Comparison of ENCODE assay signal across 1 cellular context in the genomic region with DNA sequence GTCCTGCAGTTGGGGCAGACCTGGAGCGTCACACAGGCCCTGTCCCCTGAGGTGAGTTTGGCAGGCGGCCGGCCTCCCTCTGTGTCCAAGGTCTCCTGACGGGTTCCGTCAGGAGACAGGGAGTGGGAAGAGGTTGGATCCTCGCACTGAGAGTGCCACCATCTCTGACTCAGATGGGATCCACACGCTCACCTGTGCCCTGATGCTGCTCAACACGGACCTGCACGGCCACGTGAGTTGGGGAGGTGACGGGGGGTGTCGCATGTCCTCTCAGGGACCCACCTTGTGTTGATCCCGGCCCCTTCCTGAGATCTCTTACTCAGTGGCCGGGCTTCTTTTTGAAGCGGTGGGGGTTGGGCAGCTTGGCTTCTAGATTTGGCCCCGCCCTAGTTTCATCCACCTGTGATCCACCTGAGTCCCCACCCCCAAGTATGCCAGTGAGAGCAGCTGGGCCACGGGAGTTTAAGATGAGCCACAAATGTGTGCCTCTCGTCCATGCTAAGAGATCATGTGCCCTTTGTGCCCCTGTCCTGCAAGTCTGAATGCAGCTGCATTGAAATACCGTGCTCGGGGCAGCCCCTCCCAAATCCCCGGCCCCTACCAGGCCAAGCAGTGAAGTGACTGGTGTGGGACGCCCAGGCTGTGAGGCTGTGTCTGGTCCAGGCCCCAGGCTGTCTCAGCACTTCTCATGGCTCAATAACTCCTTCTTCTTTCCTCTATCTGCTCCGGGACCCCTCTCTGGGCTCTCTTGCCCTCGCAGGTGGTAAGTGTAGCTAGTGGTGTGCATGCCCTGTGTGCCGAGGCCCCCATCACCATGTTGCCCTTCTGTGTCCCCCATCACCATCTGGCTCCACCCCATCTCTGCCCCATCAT.
TF ChIP-seq lines count a peak whose summit lies in the region.

No MANE protein-coding gene starts in this region.

TF ChIP-seq in H1, 55 proteins besides CTCF, POLR2A, EP300 and RAD21:
- no peak for TF ChIP-seq JUN (IDR thresholded peaks at IDR 0.05; ENCODE audit: low read depth, low read length)
- TF ChIP-seq, protein P1, sequence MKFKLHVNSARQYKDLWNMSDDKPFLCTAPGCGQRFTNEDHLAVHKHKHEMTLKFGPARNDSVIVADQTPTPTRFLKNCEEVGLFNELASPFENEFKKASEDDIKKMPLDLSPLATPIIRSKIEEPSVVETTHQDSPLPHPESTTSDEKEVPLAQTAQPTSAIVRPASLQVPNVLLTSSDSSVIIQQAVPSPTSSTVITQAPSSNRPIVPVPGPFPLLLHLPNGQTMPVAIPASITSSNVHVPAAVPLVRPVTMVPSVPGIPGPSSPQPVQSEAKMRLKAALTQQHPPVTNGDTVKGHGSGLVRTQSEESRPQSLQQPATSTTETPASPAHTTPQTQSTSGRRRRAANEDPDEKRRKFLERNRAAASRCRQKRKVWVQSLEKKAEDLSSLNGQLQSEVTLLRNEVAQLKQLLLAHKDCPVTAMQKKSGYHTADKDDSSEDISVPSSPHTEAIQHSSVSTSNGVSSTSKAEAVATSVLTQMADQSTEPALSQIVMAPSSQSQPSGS (IDR thresholded peaks at IDR 0.05; ENCODE audit: low read length), result no peak
- no peak for TF ChIP-seq TCF12 (IDR thresholded peaks at IDR 0.05; ENCODE audit: low read depth, low read length)
- TF ChIP-seq CHD2 (IDR thresholded peaks at IDR 0.05; ENCODE audit: low read length), result no peak
- TF ChIP-seq CBX8 (IDR thresholded peaks at IDR 0.05; ENCODE audit: borderline replicate concordance, low read depth, low read length), result no peak
